Comparison of ENCODE assay signal across 1 cellular context in genomic region chrX:30876367-30876766, GRCh38.
TF ChIP-seq lines count a peak whose summit lies in the region.

No MANE protein-coding gene starts in this region.

TF ChIP-seq in GM23338, 12 proteins besides CTCF, POLR2A, EP300 and RAD21 (continued from another document):
- TF ChIP-seq, protein P1, sequence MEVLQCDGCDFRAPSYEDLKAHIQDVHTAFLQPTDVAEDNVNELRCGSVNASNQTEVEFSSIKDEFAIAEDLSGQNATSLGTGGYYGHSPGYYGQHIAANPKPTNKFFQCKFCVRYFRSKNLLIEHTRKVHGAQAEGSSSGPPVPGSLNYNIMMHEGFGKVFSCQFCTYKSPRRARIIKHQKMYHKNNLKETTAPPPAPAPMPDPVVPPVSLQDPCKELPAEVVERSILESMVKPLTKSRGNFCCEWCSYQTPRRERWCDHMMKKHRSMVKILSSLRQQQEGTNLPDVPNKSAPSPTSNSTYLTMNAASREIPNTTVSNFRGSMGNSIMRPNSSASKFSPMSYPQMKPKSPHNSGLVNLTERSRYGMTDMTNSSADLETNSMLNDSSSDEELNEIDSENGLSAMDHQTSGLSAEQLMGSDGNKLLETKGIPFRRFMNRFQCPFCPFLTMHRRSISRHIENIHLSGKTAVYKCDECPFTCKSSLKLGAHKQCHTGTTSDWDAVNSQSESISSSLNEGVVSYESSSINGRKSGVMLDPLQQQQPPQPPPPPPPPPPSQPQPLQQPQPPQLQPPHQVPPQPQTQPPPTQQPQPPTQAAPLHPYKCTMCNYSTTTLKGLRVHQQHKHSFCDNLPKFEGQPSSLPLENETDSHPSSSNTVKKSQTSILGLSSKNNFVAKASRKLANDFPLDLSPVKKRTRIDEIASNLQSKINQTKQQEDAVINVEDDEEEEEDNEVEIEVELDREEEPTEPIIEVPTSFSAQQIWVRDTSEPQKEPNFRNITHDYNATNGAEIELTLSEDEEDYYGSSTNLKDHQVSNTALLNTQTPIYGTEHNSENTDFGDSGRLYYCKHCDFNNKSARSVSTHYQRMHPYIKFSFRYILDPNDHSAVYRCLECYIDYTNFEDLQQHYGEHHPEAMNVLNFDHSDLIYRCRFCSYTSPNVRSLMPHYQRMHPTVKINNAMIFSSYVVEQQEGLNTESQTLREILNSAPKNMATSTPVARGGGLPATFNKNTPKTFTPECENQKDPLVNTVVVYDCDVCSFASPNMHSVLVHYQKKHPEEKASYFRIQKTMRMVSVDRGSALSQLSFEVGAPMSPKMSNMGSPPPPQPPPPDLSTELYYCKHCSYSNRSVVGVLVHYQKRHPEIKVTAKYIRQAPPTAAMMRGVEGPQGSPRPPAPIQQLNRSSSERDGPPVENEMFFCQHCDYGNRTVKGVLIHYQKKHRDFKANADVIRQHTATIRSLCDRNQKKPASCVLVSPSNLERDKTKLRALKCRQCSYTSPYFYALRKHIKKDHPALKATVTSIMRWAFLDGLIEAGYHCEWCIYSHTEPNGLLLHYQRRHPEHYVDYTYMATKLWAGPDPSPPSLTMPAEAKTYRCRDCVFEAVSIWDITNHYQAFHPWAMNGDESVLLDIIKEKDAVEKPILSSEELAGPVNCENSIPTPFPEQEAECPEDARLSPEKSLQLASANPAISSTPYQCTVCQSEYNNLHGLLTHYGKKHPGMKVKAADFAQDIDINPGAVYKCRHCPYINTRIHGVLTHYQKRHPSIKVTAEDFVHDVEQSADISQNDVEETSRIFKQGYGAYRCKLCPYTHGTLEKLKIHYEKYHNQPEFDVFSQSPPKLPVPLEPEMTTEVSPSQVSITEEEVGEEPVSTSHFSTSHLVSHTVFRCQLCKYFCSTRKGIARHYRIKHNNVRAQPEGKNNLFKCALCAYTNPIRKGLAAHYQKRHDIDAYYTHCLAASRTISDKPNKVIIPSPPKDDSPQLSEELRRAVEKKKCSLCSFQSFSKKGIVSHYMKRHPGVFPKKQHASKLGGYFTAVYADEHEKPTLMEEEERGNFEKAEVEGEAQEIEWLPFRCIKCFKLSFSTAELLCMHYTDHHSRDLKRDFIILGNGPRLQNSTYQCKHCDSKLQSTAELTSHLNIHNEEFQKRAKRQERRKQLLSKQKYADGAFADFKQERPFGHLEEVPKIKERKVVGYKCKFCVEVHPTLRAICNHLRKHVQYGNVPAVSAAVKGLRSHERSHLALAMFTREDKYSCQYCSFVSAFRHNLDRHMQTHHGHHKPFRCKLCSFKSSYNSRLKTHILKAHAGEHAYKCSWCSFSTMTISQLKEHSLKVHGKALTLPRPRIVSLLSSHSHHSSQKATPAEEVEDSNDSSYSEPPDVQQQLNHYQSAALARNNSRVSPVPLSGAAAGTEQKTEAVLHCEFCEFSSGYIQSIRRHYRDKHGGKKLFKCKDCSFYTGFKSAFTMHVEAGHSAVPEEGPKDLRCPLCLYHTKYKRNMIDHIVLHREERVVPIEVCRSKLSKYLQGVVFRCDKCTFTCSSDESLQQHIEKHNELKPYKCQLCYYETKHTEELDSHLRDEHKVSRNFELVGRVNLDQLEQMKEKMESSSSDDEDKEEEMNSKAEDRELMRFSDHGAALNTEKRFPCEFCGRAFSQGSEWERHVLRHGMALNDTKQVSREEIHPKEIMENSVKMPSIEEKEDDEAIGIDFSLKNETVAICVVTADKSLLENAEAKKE (CRISPR knock-in tag; IDR thresholded peaks at IDR 0.05), result no peak
- TF ChIP-seq NANOG (IDR thresholded peaks at IDR 0.05; ENCODE audit: borderline replicate concordance) (no peak), POLR2AphosphoS5 (IDR thresholded peaks at IDR 0.05; ENCODE audit: low read depth) (no peak), JUNB (IDR thresholded peaks at IDR 0.05; ENCODE audit: unreplicated experiment) (no peak), ZNF331 (CRISPR knock-in tag; IDR thresholded peaks at IDR 0.05; ENCODE audit: low read depth) (no peak), ZNF114 (CRISPR knock-in tag; IDR thresholded peaks at IDR 0.05) (no peak)
- TF ChIP-seq, protein P2, sequence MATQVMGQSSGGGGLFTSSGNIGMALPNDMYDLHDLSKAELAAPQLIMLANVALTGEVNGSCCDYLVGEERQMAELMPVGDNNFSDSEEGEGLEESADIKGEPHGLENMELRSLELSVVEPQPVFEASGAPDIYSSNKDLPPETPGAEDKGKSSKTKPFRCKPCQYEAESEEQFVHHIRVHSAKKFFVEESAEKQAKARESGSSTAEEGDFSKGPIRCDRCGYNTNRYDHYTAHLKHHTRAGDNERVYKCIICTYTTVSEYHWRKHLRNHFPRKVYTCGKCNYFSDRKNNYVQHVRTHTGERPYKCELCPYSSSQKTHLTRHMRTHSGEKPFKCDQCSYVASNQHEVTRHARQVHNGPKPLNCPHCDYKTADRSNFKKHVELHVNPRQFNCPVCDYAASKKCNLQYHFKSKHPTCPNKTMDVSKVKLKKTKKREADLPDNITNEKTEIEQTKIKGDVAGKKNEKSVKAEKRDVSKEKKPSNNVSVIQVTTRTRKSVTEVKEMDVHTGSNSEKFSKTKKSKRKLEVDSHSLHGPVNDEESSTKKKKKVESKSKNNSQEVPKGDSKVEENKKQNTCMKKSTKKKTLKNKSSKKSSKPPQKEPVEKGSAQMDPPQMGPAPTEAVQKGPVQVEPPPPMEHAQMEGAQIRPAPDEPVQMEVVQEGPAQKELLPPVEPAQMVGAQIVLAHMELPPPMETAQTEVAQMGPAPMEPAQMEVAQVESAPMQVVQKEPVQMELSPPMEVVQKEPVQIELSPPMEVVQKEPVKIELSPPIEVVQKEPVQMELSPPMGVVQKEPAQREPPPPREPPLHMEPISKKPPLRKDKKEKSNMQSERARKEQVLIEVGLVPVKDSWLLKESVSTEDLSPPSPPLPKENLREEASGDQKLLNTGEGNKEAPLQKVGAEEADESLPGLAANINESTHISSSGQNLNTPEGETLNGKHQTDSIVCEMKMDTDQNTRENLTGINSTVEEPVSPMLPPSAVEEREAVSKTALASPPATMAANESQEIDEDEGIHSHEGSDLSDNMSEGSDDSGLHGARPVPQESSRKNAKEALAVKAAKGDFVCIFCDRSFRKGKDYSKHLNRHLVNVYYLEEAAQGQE (IDR thresholded peaks at IDR 0.05; ENCODE audit: unreplicated experiment), result no peak
